Comparison of ENCODE assay signal across 21 cellular contexts in the genomic region with DNA sequence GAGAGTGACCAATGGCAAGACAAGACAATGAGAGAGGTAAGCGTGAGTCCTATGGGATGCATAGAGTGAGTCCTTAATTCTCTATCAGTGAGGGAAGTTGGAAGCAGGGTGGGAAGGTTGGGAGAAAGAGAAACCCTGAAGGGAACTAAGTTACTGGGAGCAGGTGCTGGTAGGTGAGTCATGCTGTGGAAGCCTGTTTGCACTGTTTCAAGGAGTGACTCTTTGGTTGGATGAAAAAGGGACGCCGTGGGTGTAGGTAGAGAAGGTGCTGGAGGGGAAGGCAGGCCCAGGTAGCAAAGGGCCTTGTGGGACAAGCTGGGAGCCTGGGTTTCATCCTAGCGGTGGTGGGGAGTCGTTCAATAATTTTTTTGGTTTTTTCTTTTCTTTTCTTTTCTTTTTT. TPM values are rescaled to one million over a fixed set of nuclear protein-coding genes. Genes with fewer than 3 reads are reported as not detected.
DNase-seq lines count a peak whose midpoint lies in the region; ATAC-seq and TF ChIP-seq lines count a peak whose summit lies in the region.
"Had no signal": no experiment of that assay in that cellular context is flagged by ENCODE, and none has a peak within 500 bp of the region (broad histone marks: within the 10 kb centered on the region; RNA-seq: fewer than 3 reads in every experiment).

No MANE protein-coding gene starts in this region.

- H3K27ac Mint-ChIP-seq in endodermal cell: peak overlapping the region; percentile 26
- H3K27ac Mint-ChIP-seq: CD8-positive, alpha-beta T cell had no signal

- H3K9ac ChIP-seq in PC-3 (ENCODE audit: low read length) (no peak overlapping the region), endodermal cell (ENCODE audit: extremely low read depth, low read length, poor library complexity, severe bottlenecking) (no peak overlapping the region), mesendoderm (ENCODE audit: low read length) (no peak overlapping the region)
- H3K9ac ChIP-seq: BLaER1 treated with 17β-estradiol and CSF1 and Interleukin-3, amounts not matched to agents 10 nM and 100 nM; GM23248 had no signal

- no peak overlapping the region for H3K4ac ChIP-seq in mesendoderm (ENCODE audit: low read depth, low read length)

- no peak overlapping the region for H3K27ac ChIP-seq in PC-3 (ENCODE audit: low read length)
- H3K27ac ChIP-seq in endodermal cell (ENCODE audit: low read depth, low read length): no peak overlapping the region
- no peak overlapping the region for H3K27ac ChIP-seq in mesendoderm (ENCODE audit: low read depth, low read length)
- H3K27ac ChIP-seq: BLaER1 treated with 17β-estradiol and CSF1 and Interleukin-3, amounts not matched to agents 10 nM and 100 nM; GM23248 had no signal

- H3K36me3 ChIP-seq in PC-3 (ENCODE audit: low read depth, low read length) (no peaks in the 10 kb centered on the region), endodermal cell (ENCODE audit: control insufficient read depth, insufficient read depth, low read length) (no peaks in the 10 kb centered on the region), mesendoderm (ENCODE audit: control insufficient read depth, insufficient read depth, low read length) (no peaks in the 10 kb centered on the region)
- H3K36me3 ChIP-seq: BLaER1 treated with 17β-estradiol and CSF1 and Interleukin-3, amounts not matched to agents 10 nM and 100 nM had no signal

- no peaks in the 10 kb centered on the region for H3F3A ChIP-seq in PC-3 (ENCODE audit: low read length, unreplicated experiment)

- CTCF ChIA-PET in PC-3 (lab: Charles Lee): no interaction called here

- H3K4me1 ChIP-seq in PC-3 (ENCODE audit: insufficient read depth, low read length) (peaks cover 8% of the 10 kb centered on the region; the same call in 1 of the 2 replicates), endodermal cell (ENCODE audit: control insufficient read depth, insufficient read depth, low read length) (peaks cover 6% of the 10 kb centered on the region), mesendoderm (ENCODE audit: control insufficient read depth, low read depth, low read length) (no peaks in the 10 kb centered on the region)

- H4K5ac ChIP-seq in mesendoderm (ENCODE audit: low read length): no peak overlapping the region

- no peaks in the 10 kb centered on the region for H3K36me3 Mint-ChIP-seq in endodermal cell (ENCODE audit: low read depth)
- H3K36me3 Mint-ChIP-seq: CD8-positive, alpha-beta T cell had no signal

- no TSS peak for BruUV-seq in PC-3 (replicated peaks; lab: Mats Ljungman, UMichigan)

- H3K18ac ChIP-seq in mesendoderm (ENCODE audit: low read length): no peak overlapping the region

- H3K4me3 ChIP-seq in PC-3 (ENCODE audit: low read length) (no peak overlapping the region), endodermal cell (ENCODE audit: low read length) (no peak overlapping the region), mesendoderm (ENCODE audit: low read length) (no peak overlapping the region)
- H3K4me3 ChIP-seq: BLaER1 treated with 17β-estradiol and CSF1 and Interleukin-3, amounts not matched to agents 10 nM and 100 nM; GM23248 had no signal

- TF ChIP-seq CTCF in PC-3 (conservative IDR thresholded peaks at IDR 0.05; ENCODE audit: low read depth, low read length) (no peak), endodermal cell (conservative IDR thresholded peaks at IDR 0.05) (no peak)

- H3K4me3 Mint-ChIP-seq in endodermal cell: no peak overlapping the region
- H3K4me3 Mint-ChIP-seq: CD8-positive, alpha-beta T cell had no signal

- H3K9me3 ChIP-seq in PC-3 (ENCODE audit: low read length) (no peaks in the 10 kb centered on the region), endodermal cell (ENCODE audit: control insufficient read depth, low read length) (no peaks in the 10 kb centered on the region)

- POLR2A ChIA-PET in PC-3 (lab: Charles Lee; ENCODE audit: unreplicated experiment): no interaction called here

- intact Hi-C loops in PC-3 (cut with micrococcal nuclease): no loop called here

- no peak overlapping the region for H2AFZ ChIP-seq in PC-3 (ENCODE audit: low read length)
- H2AFZ ChIP-seq: GM23248 had no signal

- H2BK5ac ChIP-seq in mesendoderm (ENCODE audit: low read length): no peak overlapping the region

- H3K9me2 ChIP-seq in PC-3 (replicated peaks; ENCODE audit: low read length): no peaks in the 10 kb centered on the region

- H3K56ac ChIP-seq in mesendoderm (ENCODE audit: low read length): peak overlapping the region; percentile 11

- H3K23ac ChIP-seq in mesendoderm (ENCODE audit: low read length): no peak overlapping the region

- peak overlapping the region; percentile 75 for H2AK5ac ChIP-seq in mesendoderm (ENCODE audit: low read length)

- no peak overlapping the region for H2BK120ac ChIP-seq in mesendoderm (ENCODE audit: low read depth, low read length)

- DNase-seq in COLO668 (lab: John Stamatoyannopoulos, UW; ENCODE audit: unreplicated experiment) (peak; percentile 76), PC-3 (peak; percentile 22), endodermal cell (no peak), mesendoderm (no peak), NCI-H446 (lab: John Stamatoyannopoulos, UW) (no peak)
- DNase-seq in stimulated activated CD4-positive, alpha-beta T cell treated with anti-CD3 and anti-CD28 coated beads, Interleukin-2, amount 100 ng/mL, for 48 hours: no peak
- DNase-seq: CD8-positive, alpha-beta T cell; GDM1; GM23248; HCEC 1CT; Kasumi-1; MM.1S; NCI-H1092; NCI-H1436 treated with DMSO at 0.1 percent for 48 hours; NCI-H2029; NCI-H446 treated with DMSO at 0.1 percent for 48 hours; SIG-M5 had no signal

- peaks cover 25% of the 10 kb centered on the region for H3K27me3 ChIP-seq in PC-3 (ENCODE audit: low read length)
- H3K27me3 ChIP-seq in endodermal cell (ENCODE audit: control insufficient read depth, insufficient read depth, low read length, poor library complexity, severe bottlenecking): no peaks in the 10 kb centered on the region
- H3K27me3 ChIP-seq in mesendoderm (ENCODE audit: insufficient read depth, low read length, poor library complexity): no peaks in the 10 kb centered on the region

- no peak overlapping the region for H3K4me2 ChIP-seq in PC-3 (ENCODE audit: low read length)
- no peak overlapping the region for H3K4me2 ChIP-seq in mesendoderm (ENCODE audit: low read length)
- H3K4me2 ChIP-seq: BLaER1 treated with 17β-estradiol and CSF1 and Interleukin-3, amounts not matched to agents 10 nM and 100 nM had no signal

- no peak overlapping the region for H2BK15ac ChIP-seq in mesendoderm (replicated peaks; ENCODE audit: low read depth)

- no peak overlapping the region for H4K8ac ChIP-seq in mesendoderm (ENCODE audit: low read depth, low read length)

- WGBS in endodermal cell (ENCODE audit: insufficient coverage in 1 of 2, insufficient read length in 1 of 2), 2 experiments: 67 to 80% methylated on average over 3 to 5 of the region's 5 CpGs
- no CpG with 5 or more reads among the region's 5 CpGs for WGBS in mesendoderm (ENCODE audit: extremely low coverage, insufficient coverage, low lambda C conversion rate)

- no peaks in the 10 kb centered on the region for H3K9me3 Mint-ChIP-seq in endodermal cell
- H3K9me3 Mint-ChIP-seq: CD8-positive, alpha-beta T cell had no signal

- H3K4me1 Mint-ChIP-seq in endodermal cell: peaks cover 51% of the 10 kb centered on the region

- no peaks in the 10 kb centered on the region for H3K27me3 Mint-ChIP-seq in endodermal cell (ENCODE audit: insufficient read depth)

- no peak for ATAC-seq in PC-3
- no peak for ATAC-seq in GM19452 (IDR thresholded peaks at IDR 0.05; ENCODE audit: unreplicated experiment)
- ATAC-seq: CD8-positive, alpha-beta T cell; SK-N-SH treated with all-trans-retinoic acid at 6 μM for 48 hours had no signal

- H3K79me2 ChIP-seq in PC-3 (ENCODE audit: low read length): no peaks in the 10 kb centered on the region
- no peaks in the 10 kb centered on the region for H3K79me2 ChIP-seq in mesendoderm (ENCODE audit: control insufficient read depth, insufficient read depth, low read length)

- H4K20me1 ChIP-seq in PC-3 (ENCODE audit: low read length): no peaks in the 10 kb centered on the region

- H3K79me1 ChIP-seq in mesendoderm (ENCODE audit: low read length): no peaks in the 10 kb centered on the region

RNA-seq across cellular contexts. Expression of a gene that starts 21.9 kb away (rescaled TPM):
- total RNA-seq in PC-3 (2014; rRNA removed) (0.77 TPM in 1 of 2 replicates, not detected in the other), endodermal cell (not detected)
- not detected for polyA plus RNA-seq in endodermal cell (2013, experiment 1 of 2)
- polyA plus RNA-seq in endodermal cell (2013, experiment 2 of 2): not detected
- polyA plus RNA-seq in mesendoderm (2013, experiment 1 of 2): 0.83 TPM
- polyA plus RNA-seq in mesendoderm (2013, experiment 2 of 2): 0.63 TPM
- total RNA-seq: A673; CD8-positive, alpha-beta T cell; GM23248 had no signal
- polyA plus RNA-seq: GM23248 had no signal

RNA-seq across cellular contexts. Expression of a gene that starts 45.4 kb away (rescaled TPM):
- total RNA-seq in PC-3 (2014; rRNA removed) (not detected in 2 replicates), endodermal cell (10 to 100 TPM; 41.6 to 71.9 TPM)
- 19.4 TPM for polyA plus RNA-seq in endodermal cell (2013, experiment 1 of 2)
- 18.3 TPM for polyA plus RNA-seq in endodermal cell (2013, experiment 2 of 2)
- polyA plus RNA-seq in mesendoderm (2013, experiment 1 of 2): 11.1 TPM
- polyA plus RNA-seq in mesendoderm (2013, experiment 2 of 2): 9.8 TPM
- total RNA-seq: CD8-positive, alpha-beta T cell; GM23248 had no signal

Comparison
In these comparisons a context has a peak if more than half of its experiments do, and no peak if none do; other contexts are left out.
1. DNase-seq: peak in COLO668 (single experiment) and PC-3 (single experiment); none in endodermal cell (single experiment), mesendoderm (single experiment), stimulated activated CD4-positive, alpha-beta T cell treated with anti-CD3 and anti-CD28 coated beads, Interleukin-2, amount 100 ng/mL, for 48 hours (0 of 2) and NCI-H446 (0 of 2).
2. RNA of a gene that starts 45.4 kb away (total RNA-seq): 41.6 to 71.9 TPM in endodermal cell; not detected in PC-3; every median in the first group is over 10 times any median in the second.